18 cellular contexts compared by ENCODE assay signal in the genomic region with DNA sequence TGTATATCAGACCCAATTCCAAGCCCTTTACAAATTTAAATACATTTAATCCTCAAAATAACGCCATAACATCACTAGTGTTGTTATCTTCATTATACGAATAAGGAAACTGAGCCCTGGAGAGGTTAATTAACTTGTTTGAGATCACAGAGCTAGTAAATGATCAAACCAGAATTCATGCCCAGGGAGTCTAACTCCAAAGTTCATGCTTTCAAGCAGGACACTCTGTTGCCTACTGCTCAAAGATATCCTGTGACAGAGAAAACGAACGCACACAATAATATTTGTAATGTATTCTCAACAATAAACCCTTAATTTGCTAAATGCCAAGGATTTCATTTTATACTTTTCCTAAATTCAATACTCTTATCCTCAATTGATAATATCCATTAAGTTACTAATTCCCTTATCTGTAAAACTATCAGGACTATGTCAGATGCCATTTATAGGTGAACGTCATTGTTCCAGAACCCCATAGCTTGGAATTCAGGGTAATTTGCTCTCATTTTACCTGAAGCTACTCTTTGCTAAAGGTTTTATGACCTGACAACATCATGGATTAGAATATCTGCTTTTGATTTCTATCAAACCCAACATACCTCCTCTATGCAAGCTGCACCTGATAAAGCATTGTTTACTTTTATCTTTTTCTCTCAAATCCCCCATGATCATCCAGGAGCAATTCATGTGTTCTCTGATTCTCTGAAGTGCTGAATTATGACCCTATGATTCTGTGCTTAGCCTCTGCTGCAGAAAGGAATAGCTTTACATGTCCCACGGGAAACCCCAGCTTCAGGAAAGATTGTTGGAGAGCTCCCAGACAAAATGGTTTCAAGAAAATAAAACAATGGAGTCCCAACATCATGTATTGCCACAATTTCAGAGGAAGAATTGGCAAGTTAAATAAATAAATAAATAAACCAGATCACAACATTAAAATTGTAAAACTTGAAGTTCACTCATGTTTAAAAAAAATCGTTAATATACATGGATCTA.
"Had no signal": no experiment of that assay in that cellular context is flagged by ENCODE, and none has a peak within 500 bp of the region (broad histone marks: within the 10 kb centered on the region; RNA-seq: fewer than 3 reads in every experiment).

No MANE protein-coding gene starts in this region.

- FAIRE-seq: frontal cortex, TTC549 had no signal

- H3K4me3 ChIP-seq: body of pancreas, heart left ventricle, sigmoid colon, stomach, testis had no signal

- H3K27ac ChIP-seq: body of pancreas, heart left ventricle, sigmoid colon, stomach, testis had no signal

- ATAC-seq: body of pancreas; effector memory CD8-positive, alpha-beta T cell; heart left ventricle; left cardiac atrium; natural killer cell treated with Interleukin-12 subunit alpha and Interleukin-12 subunit beta and Interleukin-15 and Interleukin-18, amount 100 ng/mL, for 72 hours; WTC11 had no signal

- H3K36me3 ChIP-seq: heart left ventricle, sigmoid colon, stomach had no signal

- DNase-seq: activated CD4-positive, alpha-beta T cell treated with anti-CD3 and anti-CD28 coated beads for 4 hours; activated CD8-positive, alpha-beta memory T cell treated with anti-CD3 and anti-CD28 coated beads, Interleukin-2, amount 50 U/mL, for 48 hours; activated naive CD8-positive, alpha-beta T cell treated with anti-CD3 and anti-CD28 coated beads for 36 hours; amygdala; body of pancreas; cortex of kidney; effector memory CD8-positive, alpha-beta T cell; heart left ventricle; left cardiac atrium; sigmoid colon; stimulated activated CD4-positive, alpha-beta T cell treated with anti-CD3 and anti-CD28 coated beads, Interleukin-12 subunit alpha, Interleukin-12 subunit beta, amount 100 ng/mL, for 4 hours; stimulated activated CD4-positive, alpha-beta T cell treated with anti-CD3 and anti-CD28 coated beads, Interleukin-2, amount 100 ng/mL, for 24 hours; stomach; testis had no signal

- H3K27me3 ChIP-seq: body of pancreas, sigmoid colon, stomach, testis had no signal

- H3K9me3 ChIP-seq: body of pancreas, heart left ventricle, sigmoid colon, stomach, testis had no signal

- H3K4me1 ChIP-seq: heart left ventricle, sigmoid colon, stomach, testis had no signal
